In genomic region chr14:100416921-100417451, GRCh38 we compare ENCODE assay signal across 12 cellular contexts. TPM values are rescaled to one million over a fixed set of nuclear protein-coding genes. Genes with fewer than 3 reads are reported as not detected.
DNase-seq lines count a peak whose midpoint lies in the region; ATAC-seq and TF ChIP-seq lines count a peak whose summit lies in the region.
"Had no signal": no experiment of that assay in that cellular context is flagged by ENCODE, and none has a peak within 500 bp of the region (broad histone marks: within the 10 kb centered on the region; RNA-seq: fewer than 3 reads in every experiment).

No MANE protein-coding gene starts in this region.

- CTCF ChIA-PET in BJ (lab: Yijun Ruan, JAX): interaction anchor here (0.5 to 2.9 kb wide), 44 partner anchors 9 to 819 kb away, joined by 3 to 40 read pairs (median 5); no protein-coding TSS in a partner anchor

- no peaks in the 10 kb centered on the region for H3K9me3 Mint-ChIP-seq in chondrocyte (ENCODE audit: low read depth)
- H3K9me3 Mint-ChIP-seq: CD4-positive, alpha-beta T cell; natural killer cell treated with Interleukin-12 subunit alpha and Interleukin-12 subunit beta and Interleukin-15 and Interleukin-18, amount 100 ng/mL, for 72 hours had no signal

- H3K36me3 ChIP-seq in BJ (ENCODE audit: control insufficient read depth, insufficient read depth, low read length): no peaks in the 10 kb centered on the region

- peaks cover 39% of the 10 kb centered on the region for H3K4me1 Mint-ChIP-seq in chondrocyte (ENCODE audit: low read depth)

- no peaks in the 10 kb centered on the region for H3K27me3 Mint-ChIP-seq in chondrocyte (ENCODE audit: low read depth)
- H3K27me3 Mint-ChIP-seq: CD4-positive, alpha-beta T cell; natural killer cell treated with Interleukin-12 subunit alpha and Interleukin-12 subunit beta and Interleukin-15 and Interleukin-18, amount 100 ng/mL, for 72 hours had no signal

- DNase-seq in BJ (ENCODE audit: low read depth) (peak; percentile 65), NCI-H460 (ENCODE audit: extremely low read depth, low read depth) (peak; percentile 91), chondrocyte (ENCODE audit: low spot score) (no peak), mesenteric fat pad (ENCODE audit: low spot score) (peak; percentile 86), hypothalamus (lab: John Stamatoyannopoulos, UW) (no peak), H4 (ENCODE audit: low spot score) (no peak)
- DNase-seq in stimulated activated CD4-positive, alpha-beta T cell treated with anti-CD3 and anti-CD28 coated beads, Interleukin-4, amount 100 ng/mL, for 1 hour: no peak
- DNase-seq: activated CD4-positive, CD25-positive, alpha-beta regulatory T cell; CD4-positive, alpha-beta T cell; RPMI8226 had no signal

- no peaks in the 10 kb centered on the region for H3K27me3 ChIP-seq in BJ (ENCODE audit: control insufficient read depth, insufficient read depth, low read length)

- POLR2A ChIA-PET in BJ (lab: Charles Lee): interaction anchor here (0.6 kb wide), 2 partner anchors 18 to 474 kb away, joined by 3 to 6 read pairs; no protein-coding TSS in a partner anchor

- no peak overlapping the region for H3K4me3 ChIP-seq in BJ (ENCODE audit: low read depth, low read length)

- H3K4me3 Mint-ChIP-seq in chondrocyte (ENCODE audit: unreplicated experiment): no peak overlapping the region
- H3K4me3 Mint-ChIP-seq: CD4-positive, alpha-beta T cell; natural killer cell treated with Interleukin-12 subunit alpha and Interleukin-12 subunit beta and Interleukin-15 and Interleukin-18, amount 100 ng/mL, for 72 hours had no signal

- no peak for ATAC-seq in HG03135 (IDR thresholded peaks at IDR 0.05; ENCODE audit: unreplicated experiment)
- ATAC-seq: natural killer cell treated with Interleukin-12 subunit alpha and Interleukin-12 subunit beta and Interleukin-15 and Interleukin-18, amount 100 ng/mL, for 72 hours had no signal

- H3K27ac Mint-ChIP-seq in chondrocyte (ENCODE audit: unreplicated experiment): peak overlapping the region; percentile 24
- H3K27ac Mint-ChIP-seq: CD4-positive, alpha-beta T cell had no signal

- peaks cover 2% of the 10 kb centered on the region for H3K36me3 Mint-ChIP-seq in chondrocyte (ENCODE audit: low read depth)
- H3K36me3 Mint-ChIP-seq: natural killer cell treated with Interleukin-12 subunit alpha and Interleukin-12 subunit beta and Interleukin-15 and Interleukin-18, amount 100 ng/mL, for 72 hours had no signal

- TF ChIP-seq CTCF in BJ (IDR thresholded peaks at IDR 0.05; ENCODE audit: insufficient read depth, low read depth, low read length): no peak
- TF ChIP-seq CTCF in chondrocyte (IDR thresholded peaks at IDR 0.05): no peak

RNA-seq across cellular contexts. Expression of gene WDR25, which starts 40.7 kb away (rescaled TPM):
- 18.2 and 27.4 TPM in 2 replicates for polyA plus RNA-seq in BJ (2011; rRNA removed)
- 13.3 and 18.8 TPM in 2 replicates for polyA minus RNA-seq in BJ (2011; rRNA and poly(A)+ RNA removed)
- 42.9 and 50.7 TPM in 2 replicates for total RNA-seq in NCI-H460 (2014; rRNA removed; shearing (Covaris generic))
- polyA plus RNA-seq in NCI-H460 (2014; cell fraction: nucleus; rRNA removed): 13.6 and 13.8 TPM in 2 replicates
- total RNA-seq in chondrocyte (11.4 to 15.7 TPM (median 14.5 TPM) in 3 replicates), mesenteric fat pad (8.7 TPM)
- total RNA-seq in H4 (2014; rRNA removed; shearing (Covaris generic)): 23.7 and 23.8 TPM in 2 replicates

Comparison
In these comparisons a context has a peak if more than half of its experiments do, and no peak if none do; other contexts are left out.
1. DNase-seq: peak in BJ (single experiment), NCI-H460 (single experiment) and mesenteric fat pad (single experiment); none in chondrocyte (single experiment), stimulated activated CD4-positive, alpha-beta T cell treated with anti-CD3 and anti-CD28 coated beads, Interleukin-4, amount 100 ng/mL, for 1 hour (single experiment), hypothalamus (0 of 51) and H4 (single experiment).